1 cellular context compared by ENCODE assay signal in genomic region chr4:174631901-174632758, GRCh38.
TF ChIP-seq lines count a peak whose summit lies in the region.

No MANE protein-coding gene starts in this region.

TF ChIP-seq in K562, 482 proteins besides CTCF, POLR2A, EP300 and RAD21 (continued from another document):
- TF ChIP-seq, protein P1, sequence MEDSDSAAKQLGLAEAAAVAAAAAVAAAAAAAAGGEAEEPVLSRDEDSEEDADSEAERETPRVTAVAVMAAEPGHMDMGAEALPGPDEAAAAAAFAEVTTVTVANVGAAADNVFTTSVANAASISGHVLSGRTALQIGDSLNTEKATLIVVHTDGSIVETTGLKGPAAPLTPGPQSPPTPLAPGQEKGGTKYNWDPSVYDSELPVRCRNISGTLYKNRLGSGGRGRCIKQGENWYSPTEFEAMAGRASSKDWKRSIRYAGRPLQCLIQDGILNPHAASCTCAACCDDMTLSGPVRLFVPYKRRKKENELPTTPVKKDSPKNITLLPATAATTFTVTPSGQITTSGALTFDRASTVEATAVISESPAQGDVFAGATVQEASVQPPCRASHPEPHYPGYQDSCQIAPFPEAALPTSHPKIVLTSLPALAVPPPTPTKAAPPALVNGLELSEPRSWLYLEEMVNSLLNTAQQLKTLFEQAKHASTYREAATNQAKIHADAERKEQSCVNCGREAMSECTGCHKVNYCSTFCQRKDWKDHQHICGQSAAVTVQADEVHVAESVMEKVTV (CRISPR knock-in tag; IDR thresholded peaks at IDR 0.05): peak; percentile 85
- TF ChIP-seq MYC (IDR thresholded peaks at IDR 0.05; ENCODE audit: low read depth, low read length): 0 out of 2 replicates have a peak, but pooled peaks have one; percentile 22
- no peak for TF ChIP-seq MYC (CRISPR knock-in tag; IDR thresholded peaks at IDR 0.05; ENCODE audit: borderline replicate concordance, low read depth)
- peak; percentile 56; the same call in 1 of the 2 replicates for TF ChIP-seq SMC3 (conservative IDR thresholded peaks at IDR 0.05; ENCODE audit: insufficient read depth, low read depth, low read length)
- no peak for TF ChIP-seq ZNF165 (CRISPR knock-in tag; IDR thresholded peaks at IDR 0.05; ENCODE audit: borderline replicate concordance)
- no peak for TF ChIP-seq NONO (IDR thresholded peaks at IDR 0.05; ENCODE audit: low read depth in 2 of 2, low read length in 1 of 2)
TF ChIP-seq in K562: peak in this region for 10.
